2 cellular contexts compared by ENCODE assay signal in genomic region chr2:68287580-68288441, GRCh38.
TF ChIP-seq lines count a peak whose summit lies in the region.

No MANE protein-coding gene starts in this region.

TF ChIP-seq in IMR-90, 13 proteins besides CTCF, POLR2A, EP300 and RAD21:
- peak; percentile 99 for TF ChIP-seq MAFK (IDR thresholded peaks at IDR 0.05; ENCODE audit: low read depth, low read length)
- TF ChIP-seq SMC3 (IDR thresholded peaks at IDR 0.05; ENCODE audit: low read depth, low read length) = no peak

TF ChIP-seq in K562, 482 proteins besides CTCF, POLR2A, EP300 and RAD21 (continues in another document):
- TF ChIP-seq BCOR (IDR thresholded peaks at IDR 0.05) (no peak), ZKSCAN1 (IDR thresholded peaks at IDR 0.05; ENCODE audit: low read depth, low read length) (no peak), GABPA (tag; conservative IDR thresholded peaks at IDR 0.05; ENCODE audit: low read depth) (0 out of 2 replicates have a peak, but pooled peaks have one; percentile 2), BHLHE40 (IDR thresholded peaks at IDR 0.05; ENCODE audit: low read length) (0 out of 2 replicates have a peak, but pooled peaks have one; percentile 30), C11orf30 (IDR thresholded peaks at IDR 0.05; ENCODE audit: low read depth) (peak; percentile 100), FOSL1 (tag; conservative IDR thresholded peaks at IDR 0.05) (peak; percentile 71), THRB (CRISPR knock-in tag; conservative IDR thresholded peaks at IDR 0.05) (no peak), NCOA4 (IDR thresholded peaks at IDR 0.05; ENCODE audit: partially characterized antibody) (no peak), ZNF143 (CRISPR knock-in tag; IDR thresholded peaks at IDR 0.05) (no peak), ZNF197 (CRISPR knock-in tag; IDR thresholded peaks at IDR 0.05; ENCODE audit: low read depth) (peak; percentile 67; the same call in 1 of the 2 replicates), CEBPB (tag; IDR thresholded peaks at IDR 0.05) (0 out of 2 replicates have a peak, but pooled peaks have one; percentile 41), ZNF766 (CRISPR knock-in tag; conservative IDR thresholded peaks at IDR 0.05) (peak; percentile 44), SMARCC2 (IDR thresholded peaks at IDR 0.05; ENCODE audit: low read depth) (no peak), ZEB2 (IDR thresholded peaks at IDR 0.05) (0 out of 2 replicates have a peak, but pooled peaks have one; percentile 26), ZFP36 (IDR thresholded peaks at IDR 0.05; ENCODE audit: low read depth, low read length, partially characterized antibody) (no peak), U2AF2 (optimal IDR thresholded peaks at IDR 0.05; ENCODE audit: low read depth, low read length) (no peak), L3MBTL2 (IDR thresholded peaks at IDR 0.05) (peak; percentile 90), SMAD4 (CRISPR knock-in tag; conservative IDR thresholded peaks at IDR 0.05) (peak; percentile 65), ZBTB17 (CRISPR knock-in tag; IDR thresholded peaks at IDR 0.05) (0 out of 2 replicates have a peak, but pooled peaks have one; percentile 15), SOX6 (IDR thresholded peaks at IDR 0.05) (peak; percentile 22; the same call in 1 of the 2 replicates), MAFK (IDR thresholded peaks at IDR 0.05; ENCODE audit: low read length) (peak; percentile 100), DPF2 (IDR thresholded peaks at IDR 0.05) (peak; percentile 74), ZNF316 (IDR thresholded peaks at IDR 0.05) (peak; percentile 100), JUND (IDR thresholded peaks at IDR 0.05; ENCODE audit: borderline replicate concordance, low read depth, low read length) (no peak; the same call in 1 of the 2 replicates), JUND (tag; IDR thresholded peaks at IDR 0.05; ENCODE audit: borderline replicate concordance, low read depth, low read length) (0 out of 3 replicates have a peak, but pooled peaks have one; percentile 41), RFX5 (IDR thresholded peaks at IDR 0.05; ENCODE audit: low read depth, low read length) (no peak), MEIS2 (IDR thresholded peaks at IDR 0.05; ENCODE audit: partially characterized antibody) (peak; percentile 66), LEF1 (IDR thresholded peaks at IDR 0.05) (peak; percentile 47; the same call in 1 of the 2 replicates), RCOR1 (IDR thresholded peaks at IDR 0.05; ENCODE audit: borderline replicate concordance in 1 of 2, low read depth in 2 of 2, low read length in 2 of 2) (peak in 1 of 2 experiments; percentile 41; a peak in 1 of 4 replicates), PTTG1 (tag; IDR thresholded peaks at IDR 0.05; ENCODE audit: low read depth) (no peak), NKRF (IDR thresholded peaks at IDR 0.05; ENCODE audit: borderline replicate concordance) (peak; percentile 54; the same call in 1 of the 2 replicates), GATA2 (CRISPR knock-in tag; IDR thresholded peaks at IDR 0.05) (no peak), PML (IDR thresholded peaks at IDR 0.05; ENCODE audit: low read length) (no peak), USF2 (CRISPR knock-in tag; IDR thresholded peaks at IDR 0.05) (peak; percentile 79), KAT8 (IDR thresholded peaks at IDR 0.05; ENCODE audit: low read depth) (no peak), ATF1 (CRISPR knock-in tag; IDR thresholded peaks at IDR 0.05) (no peak), ATF1 (tag; IDR thresholded peaks at IDR 0.05) (0 out of 2 replicates have a peak, but pooled peaks have one; percentile 36), ADNP (tag; IDR thresholded peaks at IDR 0.05) (peak; percentile 48), ZNF778 (CRISPR knock-in tag; IDR thresholded peaks at IDR 0.05) (no peak), JUN (IDR thresholded peaks at IDR 0.05; ENCODE audit: borderline replicate concordance, low read depth, low read length) (peak; percentile 35; the same call in 1 of the 2 replicates), JUN (CRISPR knock-in tag; IDR thresholded peaks at IDR 0.05; ENCODE audit: borderline replicate concordance) (no peak), MAFG (tag; conservative IDR thresholded peaks at IDR 0.05) (peak; percentile 100), ZNF644 (tag; IDR thresholded peaks at IDR 0.05; ENCODE audit: low read depth) (no peak), ZNF639 (CRISPR knock-in tag; conservative IDR thresholded peaks at IDR 0.05 in 1 of 2, IDR thresholded peaks at IDR 0.05 in 1 of 2) (0 out of 4 replicates have a peak, but pooled peaks of 1 of the 2 experiments have one; percentile 38), NFIC (IDR thresholded peaks at IDR 0.05) (peak; percentile 46; the same call in 1 of the 2 replicates), FOXM1 (IDR thresholded peaks at IDR 0.05; ENCODE audit: low read depth) (0 out of 2 replicates have a peak, but pooled peaks have one; percentile 17), FOXM1 (CRISPR knock-in tag; IDR thresholded peaks at IDR 0.05; ENCODE audit: low read depth) (no peak), ARID1B (IDR thresholded peaks at IDR 0.05) (peak; percentile 44), HNRNPLL (IDR thresholded peaks at IDR 0.05; ENCODE audit: low read depth, low read length, poor library complexity, severe bottlenecking) (no peak), ZNF24 (IDR thresholded peaks at IDR 0.05) (no peak), LARP7 (IDR thresholded peaks at IDR 0.05) (no peak), CXXC5 (CRISPR knock-in tag; IDR thresholded peaks at IDR 0.05) (peak; percentile 16; the same call in 1 of the 2 replicates), NFE2 (IDR thresholded peaks at IDR 0.05; ENCODE audit: low read depth) (peak; percentile 77), SMARCA4 (IDR thresholded peaks at IDR 0.05) (peak; percentile 57; the same call in 1 of the 2 replicates), TAF1 (IDR thresholded peaks at IDR 0.05; ENCODE audit: control insufficient read depth, extremely low read depth, insufficient read depth, low read length, severe bottlenecking) (no peak), ZNF589 (CRISPR knock-in tag; IDR thresholded peaks at IDR 0.05; ENCODE audit: low read depth) (peak; percentile 32; the same call in 1 of the 2 replicates), RBM39 (optimal IDR thresholded peaks at IDR 0.05; ENCODE audit: low read depth, low read length) (no peak), MYC (IDR thresholded peaks at IDR 0.05; ENCODE audit: low read depth, low read length) (peak; percentile 80), MYC (CRISPR knock-in tag; IDR thresholded peaks at IDR 0.05; ENCODE audit: borderline replicate concordance, low read depth) (no peak), ILK (tag; IDR thresholded peaks at IDR 0.05; ENCODE audit: borderline replicate concordance, low read depth) (no peak)
- TF ChIP-seq, protein P1, sequence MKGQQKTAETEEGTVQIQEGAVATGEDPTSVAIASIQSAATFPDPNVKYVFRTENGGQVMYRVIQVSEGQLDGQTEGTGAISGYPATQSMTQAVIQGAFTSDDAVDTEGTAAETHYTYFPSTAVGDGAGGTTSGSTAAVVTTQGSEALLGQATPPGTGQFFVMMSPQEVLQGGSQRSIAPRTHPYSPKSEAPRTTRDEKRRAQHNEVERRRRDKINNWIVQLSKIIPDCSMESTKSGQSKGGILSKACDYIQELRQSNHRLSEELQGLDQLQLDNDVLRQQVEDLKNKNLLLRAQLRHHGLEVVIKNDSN (CRISPR knock-in tag; IDR thresholded peaks at IDR 0.05) = peak; percentile 62
- TF ChIP-seq, protein P2, sequence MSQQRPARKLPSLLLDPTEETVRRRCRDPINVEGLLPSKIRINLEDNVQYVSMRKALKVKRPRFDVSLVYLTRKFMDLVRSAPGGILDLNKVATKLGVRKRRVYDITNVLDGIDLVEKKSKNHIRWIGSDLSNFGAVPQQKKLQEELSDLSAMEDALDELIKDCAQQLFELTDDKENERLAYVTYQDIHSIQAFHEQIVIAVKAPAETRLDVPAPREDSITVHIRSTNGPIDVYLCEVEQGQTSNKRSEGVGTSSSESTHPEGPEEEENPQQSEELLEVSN (IDR thresholded peaks at IDR 0.05; ENCODE audit: borderline replicate concordance in 1 of 2, extremely low read depth in 1 of 2, insufficient read depth in 1 of 2, insufficient read length in 1 of 2, low read depth in 1 of 2, low read length in 1 of 2, poor library complexity in 1 of 2, severe bottlenecking in 1 of 2) = peak in 1 of 2 experiments; percentile 68
- TF ChIP-seq, protein P3, sequence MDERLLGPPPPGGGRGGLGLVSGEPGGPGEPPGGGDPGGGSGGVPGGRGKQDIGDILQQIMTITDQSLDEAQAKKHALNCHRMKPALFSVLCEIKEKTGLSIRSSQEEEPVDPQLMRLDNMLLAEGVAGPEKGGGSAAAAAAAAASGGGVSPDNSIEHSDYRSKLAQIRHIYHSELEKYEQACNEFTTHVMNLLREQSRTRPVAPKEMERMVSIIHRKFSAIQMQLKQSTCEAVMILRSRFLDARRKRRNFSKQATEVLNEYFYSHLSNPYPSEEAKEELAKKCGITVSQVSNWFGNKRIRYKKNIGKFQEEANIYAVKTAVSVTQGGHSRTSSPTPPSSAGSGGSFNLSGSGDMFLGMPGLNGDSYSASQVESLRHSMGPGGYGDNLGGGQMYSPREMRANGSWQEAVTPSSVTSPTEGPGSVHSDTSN (CRISPR knock-in tag; IDR thresholded peaks at IDR 0.05; ENCODE audit: low read depth) = no peak
- TF ChIP-seq, protein P3 (tag; conservative IDR thresholded peaks at IDR 0.05; ENCODE audit: low read depth) = peak; percentile 60; the same call in 1 of the 2 replicates
- TF ChIP-seq, protein P4, sequence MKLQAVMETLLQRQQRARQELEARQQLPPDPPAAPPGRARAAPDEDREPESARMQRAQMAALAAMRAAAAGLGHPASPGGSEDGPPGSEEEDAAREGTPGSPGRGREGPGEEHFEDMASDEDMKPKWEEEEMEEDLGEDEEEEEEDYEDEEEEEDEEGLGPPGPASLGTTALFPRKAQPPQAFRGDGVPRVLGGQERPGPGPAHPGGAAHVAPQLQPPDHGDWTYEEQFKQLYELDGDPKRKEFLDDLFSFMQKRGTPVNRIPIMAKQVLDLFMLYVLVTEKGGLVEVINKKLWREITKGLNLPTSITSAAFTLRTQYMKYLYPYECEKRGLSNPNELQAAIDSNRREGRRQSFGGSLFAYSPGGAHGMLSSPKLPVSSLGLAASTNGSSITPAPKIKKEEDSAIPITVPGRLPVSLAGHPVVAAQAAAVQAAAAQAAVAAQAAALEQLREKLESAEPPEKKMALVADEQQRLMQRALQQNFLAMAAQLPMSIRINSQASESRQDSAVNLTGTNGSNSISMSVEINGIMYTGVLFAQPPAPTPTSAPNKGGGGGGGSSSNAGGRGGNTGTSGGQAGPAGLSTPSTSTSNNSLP (IDR thresholded peaks at IDR 0.05; ENCODE audit: borderline replicate concordance, low read depth, low read length) = 0 out of 2 replicates have a peak, but pooled peaks have one; percentile 27
